ENCODE assay signal across 8 cellular contexts in genomic region chr18:28189400-28190239, GRCh38. TPM values are rescaled to one million over a fixed set of nuclear protein-coding genes. Genes with fewer than 3 reads are reported as not detected.
DNase-seq lines count a peak whose midpoint lies in the region; ATAC-seq and TF ChIP-seq lines count a peak whose summit lies in the region.

No MANE protein-coding gene starts in this region.

- no peaks in the 10 kb centered on the region for H3K36me3 ChIP-seq in heart left ventricle

- H3K27me3 ChIP-seq in heart left ventricle, result no peaks in the 10 kb centered on the region

- H3K4me3 Mint-ChIP-seq in stimulated activated naive B cell treated with anti-CD40 and anti-IgM and Interleukin-4, amounts not matched to agents 10 μg/mL and 1 μg/mL and 100 μg/mL, for 72 hours, result no peak overlapping the region

- H3K4me1 ChIP-seq in heart left ventricle, result no peaks in the 10 kb centered on the region

- H3K9me3 ChIP-seq in heart left ventricle, result peaks cover 0 to 8% (median 0%) of the 10 kb centered on the region in 12 donors

- no peak overlapping the region for H3K27ac Mint-ChIP-seq in stimulated activated naive B cell treated with anti-CD40 and anti-IgM and Interleukin-4, amounts not matched to agents 10 μg/mL and 1 μg/mL and 100 μg/mL, for 72 hours

- H3K27ac ChIP-seq in heart left ventricle (no peak overlapping the region), RWPE1 (no peak overlapping the region)

- TF ChIP-seq CTCF in heart left ventricle (IDR thresholded peaks at IDR 0.05) (peak in 11 of 12 donors; percentile 5 to 57 (median 37)), RWPE1 (conservative IDR thresholded peaks at IDR 0.05; ENCODE audit: low read depth) (peak; percentile 20; the same call in 1 of the 2 replicates), foreskin fibroblast (IDR thresholded peaks at IDR 0.05; ENCODE audit: low read depth, low read length) (peak; percentile 81)

- intact Hi-C loops in heart left ventricle (cut with DNase I) (loop anchor here in 4 of 10 donors (10.0 kb wide), 4 partner anchors 405 to 585 kb away; no protein-coding TSS in a partner anchor), Right ventricle myocardium inferior (cut with DNase I) (no loop called here)

- ATAC-seq in heart left ventricle (no peak), Right ventricle myocardium inferior (no peak), HG02870 (IDR thresholded peaks at IDR 0.05; ENCODE audit: unreplicated experiment) (peak; percentile 82)
- peak; percentile 66 to 81 for ATAC-seq in stimulated activated naive B cell treated with anti-CD40 and anti-IgM and Interleukin-4, amounts not matched to agents 10 μg/mL and 1 μg/mL and 100 μg/mL, for 72 hours (replicated peaks)

- H3K4me1 Mint-ChIP-seq in stimulated activated naive B cell treated with anti-CD40 and anti-IgM and Interleukin-4, amounts not matched to agents 10 μg/mL and 1 μg/mL and 100 μg/mL, for 72 hours, result peaks cover 0 to 2% of the 10 kb centered on the region in 2 donors

- POLR2A ChIA-PET in RWPE1 (lab: Yijun Ruan, JAX; ENCODE audit: low non-redundant PET), result no interaction called here

- no peaks in the 10 kb centered on the region for H3K36me3 Mint-ChIP-seq in stimulated activated naive B cell treated with anti-CD40 and anti-IgM and Interleukin-4, amounts not matched to agents 10 μg/mL and 1 μg/mL and 100 μg/mL, for 72 hours

- H3K9me3 Mint-ChIP-seq in stimulated activated naive B cell treated with anti-CD40 and anti-IgM and Interleukin-4, amounts not matched to agents 10 μg/mL and 1 μg/mL and 100 μg/mL, for 72 hours, result no peaks in the 10 kb centered on the region

- DNase-seq in heart left ventricle (no peak), Right ventricle myocardium inferior (ENCODE audit: missing footprints) (no peak), RWPE1 (ENCODE audit: low spot score) (no peak), foreskin fibroblast (peak; percentile 60 to 85), GDM1 (lab: John Stamatoyannopoulos, UW) (no peak)
- DNase-seq in stimulated activated naive B cell treated with anti-CD40 and anti-IgM and Interleukin-4, amounts not matched to agents 10 μg/mL and 1 μg/mL and 100 μg/mL, for 72 hours, result no peak
- no peak for DNase-seq in effector CD4-positive, alpha-beta T cell

- CTCF ChIA-PET in RWPE1 (lab: Yijun Ruan, JAX), result no interaction called here

- no peaks in the 10 kb centered on the region for H3K27me3 Mint-ChIP-seq in stimulated activated naive B cell treated with anti-CD40 and anti-IgM and Interleukin-4, amounts not matched to agents 10 μg/mL and 1 μg/mL and 100 μg/mL, for 72 hours

- WGBS in heart left ventricle, 4 donors, result 69 to 81% (median 73%) methylated on average over 5 of the region's 5 CpGs

- H3K4me3 ChIP-seq in heart left ventricle (no peak overlapping the region), foreskin fibroblast (ENCODE audit: low read depth in 1 of 2, low read length in 2 of 2) (no peak overlapping the region)

- TF ChIP-seq POLR2A in heart left ventricle (IDR thresholded peaks at IDR 0.05), result no peak

RNA-seq across cellular contexts. Expression of gene CDH2, which starts 12.7 kb away (rescaled TPM):
- total RNA-seq in heart left ventricle, result 100 to 1,000 TPM; 313 to 594 (median 411) TPM
- polyA plus RNA-seq in heart left ventricle, result 100 to 1,000 TPM in 1 of 2 donors, 10 to 100 TPM in 1; 62.5 to 169 TPM
- total RNA-seq in Right ventricle myocardium inferior, result 293 TPM

Comparison
In these comparisons a context has a peak if more than half of its experiments do, and no peak if none do; other contexts are left out.
1. ATAC-seq: peak in HG02870 (single experiment) and stimulated activated naive B cell treated with anti-CD40 and anti-IgM and Interleukin-4, amounts not matched to agents 10 μg/mL and 1 μg/mL and 100 μg/mL, for 72 hours (2 of 2); none in heart left ventricle (0 of 4) and Right ventricle myocardium inferior (single experiment).
2. DNase-seq: peak in foreskin fibroblast (2 of 2); none in heart left ventricle (0 of 5), Right ventricle myocardium inferior (single experiment), RWPE1 (single experiment), stimulated activated naive B cell treated with anti-CD40 and anti-IgM and Interleukin-4, amounts not matched to agents 10 μg/mL and 1 μg/mL and 100 μg/mL, for 72 hours (single experiment), GDM1 (single experiment) and effector CD4-positive, alpha-beta T cell (single experiment).
3. CTCF ChIP-seq: peak in every context shown above with its lines; median percentile 81 in foreskin fibroblast; 37 in heart left ventricle; 20 in RWPE1.